1 cellular context compared by ENCODE assay signal in genomic region chr22:17716529-17716928, GRCh38.
TF ChIP-seq lines count a peak whose summit lies in the region.

No MANE protein-coding gene starts in this region.

TF ChIP-seq in WTC11, 78 proteins besides CTCF, POLR2A, EP300 and RAD21 (continued from another document):
- no peak for TF ChIP-seq IRF2 (CRISPR knock-in tag; IDR thresholded peaks at IDR 0.05; ENCODE audit: borderline replicate concordance, low read depth)
- TF ChIP-seq, protein P1, sequence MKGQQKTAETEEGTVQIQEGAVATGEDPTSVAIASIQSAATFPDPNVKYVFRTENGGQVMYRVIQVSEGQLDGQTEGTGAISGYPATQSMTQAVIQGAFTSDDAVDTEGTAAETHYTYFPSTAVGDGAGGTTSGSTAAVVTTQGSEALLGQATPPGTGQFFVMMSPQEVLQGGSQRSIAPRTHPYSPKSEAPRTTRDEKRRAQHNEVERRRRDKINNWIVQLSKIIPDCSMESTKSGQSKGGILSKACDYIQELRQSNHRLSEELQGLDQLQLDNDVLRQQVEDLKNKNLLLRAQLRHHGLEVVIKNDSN (CRISPR knock-in tag; IDR thresholded peaks at IDR 0.05): no peak
- TF ChIP-seq ZNF219 (CRISPR knock-in tag; IDR thresholded peaks at IDR 0.05; ENCODE audit: borderline replicate concordance): no peak
- no peak for TF ChIP-seq NFE2L1 (CRISPR knock-in tag; IDR thresholded peaks at IDR 0.05)
- no peak for TF ChIP-seq SOX15 (CRISPR knock-in tag; IDR thresholded peaks at IDR 0.05)
- TF ChIP-seq, protein P2, sequence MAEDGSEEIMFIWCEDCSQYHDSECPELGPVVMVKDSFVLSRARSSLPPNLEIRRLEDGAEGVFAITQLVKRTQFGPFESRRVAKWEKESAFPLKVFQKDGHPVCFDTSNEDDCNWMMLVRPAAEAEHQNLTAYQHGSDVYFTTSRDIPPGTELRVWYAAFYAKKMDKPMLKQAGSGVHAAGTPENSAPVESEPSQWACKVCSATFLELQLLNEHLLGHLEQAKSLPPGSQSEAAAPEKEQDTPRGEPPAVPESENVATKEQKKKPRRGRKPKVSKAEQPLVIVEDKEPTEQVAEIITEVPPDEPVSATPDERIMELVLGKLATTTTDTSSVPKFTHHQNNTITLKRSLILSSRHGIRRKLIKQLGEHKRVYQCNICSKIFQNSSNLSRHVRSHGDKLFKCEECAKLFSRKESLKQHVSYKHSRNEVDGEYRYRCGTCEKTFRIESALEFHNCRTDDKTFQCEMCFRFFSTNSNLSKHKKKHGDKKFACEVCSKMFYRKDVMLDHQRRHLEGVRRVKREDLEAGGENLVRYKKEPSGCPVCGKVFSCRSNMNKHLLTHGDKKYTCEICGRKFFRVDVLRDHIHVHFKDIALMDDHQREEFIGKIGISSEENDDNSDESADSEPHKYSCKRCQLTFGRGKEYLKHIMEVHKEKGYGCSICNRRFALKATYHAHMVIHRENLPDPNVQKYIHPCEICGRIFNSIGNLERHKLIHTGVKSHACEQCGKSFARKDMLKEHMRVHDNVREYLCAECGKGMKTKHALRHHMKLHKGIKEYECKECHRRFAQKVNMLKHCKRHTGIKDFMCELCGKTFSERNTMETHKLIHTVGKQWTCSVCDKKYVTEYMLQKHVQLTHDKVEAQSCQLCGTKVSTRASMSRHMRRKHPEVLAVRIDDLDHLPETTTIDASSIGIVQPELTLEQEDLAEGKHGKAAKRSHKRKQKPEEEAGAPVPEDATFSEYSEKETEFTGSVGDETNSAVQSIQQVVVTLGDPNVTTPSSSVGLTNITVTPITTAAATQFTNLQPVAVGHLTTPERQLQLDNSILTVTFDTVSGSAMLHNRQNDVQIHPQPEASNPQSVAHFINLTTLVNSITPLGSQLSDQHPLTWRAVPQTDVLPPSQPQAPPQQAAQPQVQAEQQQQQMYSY (CRISPR knock-in tag; IDR thresholded peaks at IDR 0.05): no peak
- no peak for TF ChIP-seq PRRX2 (CRISPR knock-in tag; IDR thresholded peaks at IDR 0.05)
- no peak for TF ChIP-seq EMX1 (CRISPR knock-in tag; IDR thresholded peaks at IDR 0.05)
- TF ChIP-seq ZNF396 (CRISPR knock-in tag; IDR thresholded peaks at IDR 0.05; ENCODE audit: borderline replicate concordance): no peak
- TF ChIP-seq TCF7 (CRISPR knock-in tag; IDR thresholded peaks at IDR 0.05; ENCODE audit: low read depth): no peak
